33 cellular contexts compared by ENCODE assay signal in genomic region chr19:43414554-43414953, GRCh38. TPM values are rescaled to one million over a fixed set of nuclear protein-coding genes. Genes with fewer than 3 reads are reported as not detected.
"Had no signal": no experiment of that assay in that cellular context is flagged by ENCODE, and none has a peak within 500 bp of the region (broad histone marks: within the 10 kb centered on the region; RNA-seq: fewer than 3 reads in every experiment).

TEX101 (plus strand) TSS chr19:43414890; CDS start chr19:43415920, 1,030 bp downstream.

- H3K4me3 Mint-ChIP-seq: dendritic cell treated with granulocyte-macrophage colony-stimulating factor and Interleukin-4, amounts not matched to agents 40 ng/mL and 50 ng/mL, for 4 days; effector memory CD8-positive, alpha-beta T cell; endodermal cell; mesothelial cell of epicardium had no signal

- H3K4me3 ChIP-seq: colonic mucosa, esophagus squamous epithelium, gastrocnemius medialis, heart right ventricle, left lung, lower lobe of right lung, mucosa of descending colon had no signal

- H3K9me3 Mint-ChIP-seq: effector memory CD8-positive, alpha-beta T cell had no signal

- H3K36me3 Mint-ChIP-seq: mesothelial cell of epicardium had no signal

- H3K4me1 ChIP-seq: colonic mucosa, esophagus squamous epithelium, gastrocnemius medialis, heart right ventricle, left lung, lower lobe of right lung had no signal

- H3K27me3 Mint-ChIP-seq: dendritic cell treated with granulocyte-macrophage colony-stimulating factor and Interleukin-4, amounts not matched to agents 40 ng/mL and 50 ng/mL, for 4 days had no signal

- ATAC-seq: effector memory CD8-positive, alpha-beta T cell; esophagus mucosa; gastrocnemius medialis; heart right ventricle; left cardiac atrium; left lung; left ventricle myocardium superior; lower lobe of right lung; mucosa of descending colon had no signal

- H3K27me3 ChIP-seq: colonic mucosa, esophagus squamous epithelium, gastrocnemius medialis, left lung had no signal

- H3K27ac Mint-ChIP-seq: dendritic cell treated with granulocyte-macrophage colony-stimulating factor and Interleukin-4, amounts not matched to agents 40 ng/mL and 50 ng/mL, for 4 days; effector memory CD8-positive, alpha-beta T cell; endodermal cell; mesothelial cell of epicardium had no signal

- DNase-seq: colonic mucosa; cortex of kidney; effector CD8-positive, alpha-beta T cell; effector memory CD8-positive, alpha-beta T cell; endodermal cell; erythroblast; esophagus squamous epithelium; foreskin fibroblast; foreskin melanocyte; gastrocnemius medialis; glutamatergic neuron; head of caudate nucleus; heart right ventricle; hippocampal formation; left cardiac atrium; left lung; left ventricle myocardium superior; lower lobe of right lung; mesenchymal stem cell; mucosa of descending colon had no signal

- H3K4me1 Mint-ChIP-seq: endodermal cell, mesothelial cell of epicardium had no signal

- H3K9me3 ChIP-seq: colonic mucosa, esophagus squamous epithelium, gastrocnemius medialis, heart right ventricle, lower lobe of right lung, mucosa of descending colon had no signal

- H3K27ac ChIP-seq: colonic mucosa, epithelial cell of prostate, esophagus squamous epithelium, gastrocnemius medialis, heart right ventricle, left lung, lower lobe of right lung had no signal

- H3K36me3 ChIP-seq: colonic mucosa, esophagus squamous epithelium, gastrocnemius medialis, heart right ventricle, left lung, lower lobe of right lung had no signal

- FAIRE-seq: endometrium, islet of Langerhans, keratinocyte had no signal

RNA-seq across cellular contexts. Expression of gene TEX101, which starts in this region (rescaled TPM):
- total RNA-seq: dermis microvascular lymphatic vessel endothelial cell, gastrocnemius medialis, glomerular endothelial cell, heart right ventricle, kidney epithelial cell, left cardiac atrium, left lung, left ventricle myocardium superior, lower lobe of right lung, lung microvascular endothelial cell, mesenteric fat pad, mesothelial cell of epicardium, myocyte had no signal
- polyA plus RNA-seq: heart right ventricle, keratinocyte had no signal
